8 cellular contexts compared by ENCODE assay signal in the genomic region with DNA sequence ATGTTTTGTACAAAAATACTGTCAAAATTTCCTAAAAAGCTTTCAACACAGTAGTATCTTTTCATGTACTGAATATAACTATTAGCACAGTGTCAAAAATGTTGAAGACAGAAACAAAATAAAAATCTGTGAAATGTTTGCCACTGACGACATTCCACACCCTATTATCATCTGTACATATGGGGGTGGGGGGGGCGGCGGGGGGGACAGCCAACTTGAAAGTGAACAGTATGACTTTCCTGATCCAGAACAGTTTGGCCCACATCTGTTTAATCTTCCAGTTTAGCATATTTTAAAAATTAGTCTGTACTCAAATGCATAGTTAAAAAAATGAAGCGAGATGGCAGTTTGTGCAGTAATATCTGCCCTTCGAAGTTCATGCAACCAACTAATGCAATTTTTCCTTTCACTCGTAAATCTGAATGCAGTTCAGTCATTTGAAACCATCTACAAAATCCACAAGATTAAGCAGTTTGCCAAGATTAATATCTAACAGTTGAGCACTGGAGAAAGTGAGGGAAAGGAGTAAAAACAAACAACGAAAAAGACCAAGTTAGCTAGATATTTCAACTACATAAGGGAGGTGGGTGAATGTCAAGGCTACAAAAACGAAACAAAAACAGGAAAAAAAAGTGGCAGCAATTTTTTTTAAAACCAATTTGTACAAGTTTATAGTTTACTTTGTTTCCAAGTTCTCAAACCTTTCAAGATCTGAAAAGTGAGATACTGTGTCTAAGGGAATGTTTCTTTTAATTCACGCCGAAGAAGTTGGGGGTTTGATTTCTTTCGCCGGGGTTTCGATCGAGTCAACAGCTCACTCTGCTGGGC. TPM values are rescaled to one million over a fixed set of nuclear protein-coding genes. Genes with fewer than 3 reads are reported as not detected.
A peak's percentile ranks its signal among the peaks of the same experiment; 100 is the strongest.
DNase-seq lines count a peak whose midpoint lies in the region; ATAC-seq and TF ChIP-seq lines count a peak whose summit lies in the region.

No MANE protein-coding gene starts in this region.

- H3K9me3 ChIP-seq in right atrium auricular region, result no peaks in the 10 kb centered on the region
- H3K9me3 ChIP-seq in ascending aorta, result no peaks in the 10 kb centered on the region
- no peaks in the 10 kb centered on the region for H3K9me3 ChIP-seq in thoracic aorta

- no peak for TF ChIP-seq CTCF in right atrium auricular region (IDR thresholded peaks at IDR 0.05)
- TF ChIP-seq CTCF in ascending aorta (IDR thresholded peaks at IDR 0.05), result no peak
- TF ChIP-seq CTCF in thoracic aorta (IDR thresholded peaks at IDR 0.05), result no peak

- DNase-seq in right atrium auricular region (ENCODE audit: low spot score) (no peak), Right ventricle myocardium inferior (ENCODE audit: missing footprints) (no peak), ascending aorta (ENCODE audit: low spot score in 2 of 2) (no peak), thoracic aorta (ENCODE audit: low spot score) (no peak), SW480 (ENCODE audit: low spot score) (no peak)
- no peak for DNase-seq in effector CD4-positive, alpha-beta T cell

- peaks cover 30% of the 10 kb centered on the region for H3K36me3 ChIP-seq in right atrium auricular region
- H3K36me3 ChIP-seq in ascending aorta, result peaks cover 0 to 14% of the 10 kb centered on the region in 2 donors
- no peaks in the 10 kb centered on the region for H3K36me3 ChIP-seq in thoracic aorta

- H3K27me3 ChIP-seq in right atrium auricular region (no peaks in the 10 kb centered on the region), ascending aorta (no peaks in the 10 kb centered on the region), layer of hippocampus (ENCODE audit: control insufficient read depth, insufficient read depth, low read length) (no peaks in the 10 kb centered on the region), thoracic aorta (replicated peaks; ENCODE audit: insufficient read depth) (no peaks in the 10 kb centered on the region)

- peak overlapping the region; percentile 94 to 96 for H3K27ac ChIP-seq in right atrium auricular region
- H3K27ac ChIP-seq in ascending aorta, result peak overlapping the region; percentile 92 to 93
- H3K27ac ChIP-seq in layer of hippocampus (ENCODE audit: low read depth, low read length), result peak overlapping the region; percentile 93
- peak overlapping the region; percentile 89 for H3K27ac ChIP-seq in thoracic aorta

- H3K4me1 ChIP-seq in right atrium auricular region, result peaks cover 0 to 42% of the 10 kb centered on the region in 2 donors
- H3K4me1 ChIP-seq in ascending aorta, result peaks cover 0 to 26% of the 10 kb centered on the region in 2 donors
- peaks cover 19 to 52% of the 10 kb centered on the region in 2 donors for H3K4me1 ChIP-seq in thoracic aorta (ENCODE audit: control insufficient read depth in 1 of 2, low read depth in 2 of 2)

- intact Hi-C loops in Right ventricle myocardium inferior (cut with DNase I), result loop anchor here (5.0 to 10.0 kb wide), 7 partner anchors 80 to 1792 kb away; a partner anchor contains a TSS
- intact Hi-C loops in ascending aorta (cut with DNase I), result loop anchor here (2.0 to 10.0 kb wide), 9 partner anchors 390 to 1612 kb away; no protein-coding TSS in a partner anchor

- ATAC-seq in Right ventricle myocardium inferior (no peak), thoracic aorta (ENCODE audit: insufficient number of reproducible peaks, low FRiP score, low read depth) (no peak), HG02840 (IDR thresholded peaks at IDR 0.05; ENCODE audit: low FRiP score, unreplicated experiment) (no peak)

- H3K4me3 ChIP-seq in right atrium auricular region (peak overlapping the region; percentile 84 to 87), ascending aorta (peak overlapping the region; percentile 69 to 75), thoracic aorta (peak overlapping the region; percentile 96)

RNA-seq across cellular contexts. Expression of a gene that starts 1.9 kb away (rescaled TPM):
- total RNA-seq in right atrium auricular region (100 to 1,000 TPM; 119 to 208 TPM), Right ventricle myocardium inferior (143 TPM), ascending aorta (147 TPM), thoracic aorta (10 to 100 TPM; 43.5 to 62.7 TPM)
